ENCODE assay signal across 8 cellular contexts in the genomic region with DNA sequence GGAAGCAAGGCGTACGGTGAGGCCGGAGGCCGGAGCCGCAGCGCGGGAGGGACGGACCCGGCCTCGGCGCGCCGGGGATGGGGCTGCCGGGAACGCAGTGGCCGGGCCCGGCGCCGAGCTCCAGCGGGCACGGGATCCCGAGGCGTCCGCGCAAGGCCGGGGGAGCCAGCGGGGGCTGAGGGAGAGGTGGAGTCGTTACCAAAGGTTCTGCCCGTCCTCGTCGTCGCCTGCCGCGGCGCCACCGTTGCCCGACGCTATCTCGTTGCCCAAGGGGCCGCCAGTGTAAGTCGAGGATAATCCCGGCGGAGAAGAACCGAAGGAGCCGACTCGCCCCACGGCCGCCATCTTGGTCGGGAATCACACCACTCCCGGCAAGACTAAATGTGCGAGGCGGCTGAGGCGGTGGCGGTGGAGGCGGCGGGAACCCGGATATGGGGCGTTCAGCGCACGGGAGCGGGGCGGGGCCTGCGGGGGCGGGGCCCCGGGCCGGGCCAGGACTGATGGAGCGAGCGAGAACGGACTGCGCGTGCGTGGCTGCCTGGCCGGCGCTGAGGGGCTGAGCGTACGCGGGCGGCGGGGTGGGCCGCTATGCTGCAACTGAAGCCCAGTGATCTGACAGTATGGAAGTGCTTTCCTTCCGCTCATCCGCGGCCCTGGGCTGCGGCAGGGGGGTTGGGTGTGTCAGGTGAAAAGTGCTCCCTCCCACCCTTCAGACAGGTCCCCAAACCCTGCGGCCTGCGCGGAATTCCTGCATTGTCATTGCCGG. TPM values are rescaled to one million over a fixed set of nuclear protein-coding genes. Genes with fewer than 3 reads are reported as not detected.
DNase-seq lines count a peak whose midpoint lies in the region; ATAC-seq and TF ChIP-seq lines count a peak whose summit lies in the region.

Gene DYNC1LI1, minus strand, starts transcription at position 433 of the 766 bp plus-strand sequence. Its CDS starts 88 bp downstream, at position 345.

- WGBS in heart right ventricle, 2 donors = 0 to 1% methylated on average over 60 to 88 of the region's 88 CpGs

- peaks cover 0 to 62% (median 34%) of the 10 kb centered on the region in 9 donors for H3K4me1 ChIP-seq in heart right ventricle

- H3K4me1 Mint-ChIP-seq in type B pancreatic cell (ENCODE audit: unreplicated experiment) = peaks cover 14% of the 10 kb centered on the region

- H3K27me3 ChIP-seq in heart right ventricle = no peaks in the 10 kb centered on the region

- no peaks in the 10 kb centered on the region for H3K9me3 ChIP-seq in heart right ventricle

- TF ChIP-seq CTCF in heart right ventricle (IDR thresholded peaks at IDR 0.05) (no peak), type B pancreatic cell (conservative IDR thresholded peaks at IDR 0.05) (peak; percentile 31)

- H3K36me3 Mint-ChIP-seq in type B pancreatic cell = no peaks in the 10 kb centered on the region

- peak within 1 kb of the TSS; percentile 95 for H3K4me3 Mint-ChIP-seq in type B pancreatic cell

- DNase-seq in NCI-H1694 (lab: John Stamatoyannopoulos, UW) (peak; percentile 53), amniotic epithelial cell (ENCODE audit: low read depth) (peak; percentile 82), heart right ventricle (peak; percentile 95 to 98), posterior cingulate gyrus (peak; percentile 89 to 99 (median 94)), type B pancreatic cell (ENCODE audit: extremely low spot score, unreplicated experiment) (peak; percentile 98)

- peak; percentile 90 for ATAC-seq in GM18498 (IDR thresholded peaks at IDR 0.05; ENCODE audit: unreplicated experiment)
- peak; percentile 87 for ATAC-seq in HG02885 (IDR thresholded peaks at IDR 0.05; ENCODE audit: poor library complexity, unreplicated experiment)
- ATAC-seq in heart right ventricle = peak; percentile 98 to 99 (median 98)

- peaks cover 0 to 13% (median 0%) of the 10 kb centered on the region in 9 donors for H3K36me3 ChIP-seq in heart right ventricle

- no peaks in the 10 kb centered on the region for H3K9me3 Mint-ChIP-seq in type B pancreatic cell

- H3K4me3 ChIP-seq in heart right ventricle = peak within 1 kb of the TSS; percentile 77 to 98 (median 94)

- H3K27me3 Mint-ChIP-seq in type B pancreatic cell = no peaks in the 10 kb centered on the region

- H3K27ac Mint-ChIP-seq in type B pancreatic cell = peak within 1 kb of the TSS; percentile 95

- intact Hi-C loops in T-helper 1 cell treated with Interleukin-12 subunit alpha and Interleukin-12 subunit beta and Interleukin-4 antibody, amounts not matched to agents 30 ng/mL and 1 ng/mL, for 36 hours (cut with micrococcal nuclease) = loop anchor here (1.0 to 5.0 kb wide), 15 partner anchors 8 to 1228 kb away; partner anchors contain the start of genes CMTM6, CMTM7, CNOT10 and GLB1
- intact Hi-C loops in heart right ventricle (cut with DNase I) = loop anchor here in 4 of 10 donors (10.0 kb wide), 3 partner anchors 56 to 94 kb away; partner anchors contain the start of gene CMTM6 (in 3 of the 4)
- intact Hi-C loops in posterior cingulate gyrus (cut with DNase I) = loop anchor here (1.0 kb wide), 1 partner anchor 115 kb away; the partner anchor contains the start of gene CNOT10

- peak within 1 kb of the TSS; percentile 97 to 100 (median 99) for H3K27ac ChIP-seq in heart right ventricle

RNA-seq across cellular contexts. Expression of gene DYNC1LI1, which starts in this region (rescaled TPM):
- 28.6 and 29.0 TPM in 2 replicates for total RNA-seq in T-helper 1 cell treated with Interleukin-12 subunit alpha and Interleukin-12 subunit beta and Interleukin-4 antibody, amounts not matched to agents 30 ng/mL and 1 ng/mL, for 36 hours
- 10 to 100 TPM; 42.6 to 69.9 (median 54.0) TPM for total RNA-seq in heart right ventricle
- 10 to 100 TPM; 23.4 to 41.4 TPM for polyA plus RNA-seq in heart right ventricle
- 23.8 and 35.9 TPM in 2 replicates for total RNA-seq in type B pancreatic cell (ENCODE audit: low replicate concordance)

Comparison
In these comparisons a context has a peak if more than half of its experiments do, and no peak if none do; other contexts are left out.
1. Peak in every context shown above with its lines: DNase-seq, ATAC-seq, H3K4me3 ChIP-seq and H3K27ac ChIP-seq.